ENCODE assay signal across 16 cellular contexts in the genomic region with DNA sequence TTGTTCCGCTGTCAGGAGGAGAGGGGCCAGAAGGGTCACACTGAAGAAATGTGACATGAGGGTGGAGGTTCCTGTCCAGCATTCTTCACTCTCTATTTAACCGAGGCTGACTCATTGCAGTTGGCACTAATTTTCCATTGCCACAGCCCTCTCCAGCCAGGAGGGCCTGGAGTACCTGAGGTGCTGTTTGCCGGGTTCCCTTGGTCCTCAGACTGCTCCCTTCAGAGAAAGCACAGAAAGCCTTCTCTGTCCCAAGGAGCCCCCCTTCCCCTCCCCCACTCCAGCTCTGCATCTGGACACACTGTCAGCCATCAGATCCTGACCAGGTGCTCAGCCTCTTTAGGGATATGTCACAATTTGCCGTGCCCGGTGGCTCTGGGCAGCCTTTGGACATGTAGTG. TPM values are rescaled to one million over a fixed set of nuclear protein-coding genes. Genes with fewer than 3 reads are reported as not detected.
A peak's percentile ranks its signal among the peaks of the same experiment; 100 is the strongest.
DNase-seq lines count a peak whose midpoint lies in the region; ATAC-seq, FAIRE-seq and TF ChIP-seq lines count a peak whose summit lies in the region.
"Had no signal": no experiment of that assay in that cellular context is flagged by ENCODE, and none has a peak within 500 bp of the region (broad histone marks: within the 10 kb centered on the region; RNA-seq: fewer than 3 reads in every experiment).

No MANE protein-coding gene starts in this region.

- H2AFZ ChIP-seq in endothelial cell of umbilical vein (ENCODE audit: low read depth, low read length), result no peak overlapping the region

- H3K9me3 ChIP-seq in endothelial cell of umbilical vein (replicated peaks; ENCODE audit: control insufficient read depth, insufficient read depth, low read length) (no peaks in the 10 kb centered on the region), lower lobe of right lung (no peaks in the 10 kb centered on the region), thymus (ENCODE audit: control insufficient read depth) (no peaks in the 10 kb centered on the region)
- H3K9me3 ChIP-seq: Caco-2, ovary had no signal

- H3K9ac ChIP-seq in endothelial cell of umbilical vein (replicated peaks; ENCODE audit: extremely low read depth, insufficient read depth, low read length), result peak overlapping the region; percentile 35

- no TSS peak for BruUV-seq in endothelial cell of umbilical vein (replicated peaks; lab: Mats Ljungman, UMichigan)

- DNase-seq in NCI-H226 (peak; percentile 37), endothelial cell of umbilical vein (ENCODE audit: low read depth, low spot score) (peak; percentile 84), lower lobe of right lung (peak; percentile 59)
- no peak for DNase-seq in activated CD8-positive, alpha-beta memory T cell treated with anti-CD3 and anti-CD28 coated beads, Interleukin-2, amount 50 U/mL, for 4 hours
- no peak for DNase-seq in activated CD4-positive, alpha-beta T cell treated with anti-CD3 and anti-CD28 coated beads, Interleukin-2, amount 50 U/mL, for 1 hour
- DNase-seq: activated naive CD8-positive, alpha-beta T cell treated with anti-CD3 and anti-CD28 coated beads, Interleukin-2, amount 10 ng/mL, durations not matched to agents 7 days and 5 days; Caco-2; effector memory CD4-positive, alpha-beta T cell; NK-92 treated with Interleukin-12 subunit alpha and Interleukin-12 subunit beta, amount 100 ng/mL, for 24 hours; ovary; T-cell had no signal

- WGBS in thymus, result 96% methylated on average over 5 of the region's 5 CpGs

- H3K79me2 ChIP-seq in endothelial cell of umbilical vein (ENCODE audit: control insufficient read depth, insufficient read depth, low read length), result peaks cover 32% of the 10 kb centered on the region

- H3K36me3 ChIP-seq in endothelial cell of umbilical vein (ENCODE audit: control insufficient read depth in 2 of 2, extremely low read depth in 1 of 2, insufficient read depth in 2 of 2, low read length in 2 of 2), result peaks cover 11 to 14% of the 10 kb centered on the region in 2 experiments
- peaks cover 28% of the 10 kb centered on the region for H3K36me3 ChIP-seq in lower lobe of right lung
- peaks cover 15% of the 10 kb centered on the region for H3K36me3 ChIP-seq in thymus (ENCODE audit: control insufficient read depth, insufficient read depth)
- H3K36me3 ChIP-seq: ovary had no signal

- H4K20me1 ChIP-seq in endothelial cell of umbilical vein (replicated peaks; ENCODE audit: control insufficient read depth, extremely low read depth, insufficient read depth, low read length), result no peaks in the 10 kb centered on the region

- peak overlapping the region; percentile 34 for H3K4me2 ChIP-seq in endothelial cell of umbilical vein (ENCODE audit: insufficient read depth, low read length)

- TF ChIP-seq POLR2A in endothelial cell of umbilical vein (IDR thresholded peaks at IDR 0.05; ENCODE audit: low read depth, low read length), result no peak

- H3K4me3 ChIP-seq in endothelial cell of umbilical vein (replicated peaks in 1 of 3; ENCODE audit: insufficient read depth in 1 of 3, low read depth in 1 of 3, low read length in 3 of 3), result no peak overlapping the region
- H3K4me3 ChIP-seq in lower lobe of right lung, result no peak overlapping the region
- no peak overlapping the region for H3K4me3 ChIP-seq in thymus (ENCODE audit: low read length)
- H3K4me3 ChIP-seq: GM12878, ovary had no signal

- intact Hi-C loops in endothelial cell of umbilical vein (cut with micrococcal nuclease), result loop anchor here (5.0 kb wide), 3 partner anchors 229 to 811 kb away; a partner anchor contains a TSS
- intact Hi-C loops in lower lobe of right lung (cut with DNase I), result no loop called here

- POLR2A ChIA-PET in endothelial cell of umbilical vein (lab: Charles Lee), result interaction anchor here (4.4 kb wide), 1 partner anchor 13 kb away, joined by 73 read pairs; no protein-coding TSS in a partner anchor

- TF ChIP-seq CTCF in endothelial cell of umbilical vein (IDR thresholded peaks at IDR 0.05; ENCODE audit: extremely low read depth in 1 of 2, insufficient read depth in 1 of 2, low read depth in 1 of 2, low read length in 2 of 2) (no peak), lower lobe of right lung (IDR thresholded peaks at IDR 0.05) (no peak)

- peak; percentile 23 to 31 for ATAC-seq in lower lobe of right lung
- ATAC-seq in GM18909 (IDR thresholded peaks at IDR 0.05; ENCODE audit: poor library complexity, unreplicated experiment), result no peak
- ATAC-seq in HG03025 (IDR thresholded peaks at IDR 0.05; ENCODE audit: low FRiP score, unreplicated experiment), result no peak
- ATAC-seq: GM12878, T-cell had no signal

- H3K27ac ChIP-seq in endothelial cell of umbilical vein (ENCODE audit: insufficient read depth, low read depth, low read length) (peak overlapping the region; percentile 89), lower lobe of right lung (peak overlapping the region; percentile 80), thymus (ENCODE audit: low read depth) (peak overlapping the region; percentile 5)
- H3K27ac ChIP-seq: HL-60, ovary had no signal

- CTCF ChIA-PET in endothelial cell of umbilical vein (lab: Charles Lee), result interaction anchor here (0.7 to 6.0 kb wide), 4 partner anchors 12 to 39 kb away, joined by 3 to 64 read pairs (median 10); no protein-coding TSS in a partner anchor

- H3K4me1 ChIP-seq in endothelial cell of umbilical vein (ENCODE audit: control insufficient read depth, extremely low read depth, insufficient read depth, low read length) (peaks cover 80% of the 10 kb centered on the region), lower lobe of right lung (peaks cover 87% of the 10 kb centered on the region), thymus (ENCODE audit: control insufficient read depth, insufficient read depth, low read length) (peaks cover 7% of the 10 kb centered on the region)

- FAIRE-seq in endothelial cell of umbilical vein (lab: Jason Lieb, UNC), result no peak
- FAIRE-seq: GM12878 had no signal

- H3K9me1 ChIP-seq in endothelial cell of umbilical vein (replicated peaks; ENCODE audit: control insufficient read depth, extremely low read depth, insufficient read depth, low read length), result no peaks in the 10 kb centered on the region

- dilution Hi-C loops in endothelial cell of umbilical vein (cut with MboI; ENCODE audit: extremely low pct_ligation_motif_present, low sequenced_read_pairs), result no loop called here

- H3K27me3 ChIP-seq in endothelial cell of umbilical vein (ENCODE audit: control insufficient read depth in 2 of 2, insufficient read depth in 2 of 2, low read length in 2 of 2) (no peaks in the 10 kb centered on the region), lower lobe of right lung (ENCODE audit: low read depth) (no peaks in the 10 kb centered on the region), thymus (ENCODE audit: control insufficient read depth, insufficient read depth) (no peaks in the 10 kb centered on the region)
- H3K27me3 ChIP-seq: ovary had no signal

TF ChIP-seq in endothelial cell of umbilical vein, 7 proteins besides CTCF, POLR2A, EP300 and RAD21:
- TF ChIP-seq EZH2 (IDR thresholded peaks at IDR 0.05; ENCODE audit: borderline replicate concordance, low read depth, low read length, severe bottlenecking) (no peak), GATA2 (IDR thresholded peaks at IDR 0.05; ENCODE audit: insufficient read depth, insufficient read length, low read depth, low read length) (no peak), POLR2AphosphoS5 (IDR thresholded peaks at IDR 0.05; ENCODE audit: insufficient read depth, low read depth, low read length) (peak; percentile 64), MYC (IDR thresholded peaks at IDR 0.05; ENCODE audit: low read depth, low read length) (no peak), JUN (IDR thresholded peaks at IDR 0.05; ENCODE audit: borderline replicate concordance, insufficient read depth, insufficient read length, low read depth) (peak; percentile 38), FOS (IDR thresholded peaks at IDR 0.05; ENCODE audit: borderline replicate concordance, insufficient read depth, low read length) (peak; percentile 64)
- TF ChIP-seq, protein P1, sequence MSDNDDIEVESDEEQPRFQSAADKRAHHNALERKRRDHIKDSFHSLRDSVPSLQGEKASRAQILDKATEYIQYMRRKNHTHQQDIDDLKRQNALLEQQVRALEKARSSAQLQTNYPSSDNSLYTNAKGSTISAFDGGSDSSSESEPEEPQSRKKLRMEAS (IDR thresholded peaks at IDR 0.05; ENCODE audit: insufficient read depth, insufficient read length), result no peak

RNA-seq across cellular contexts. Expression of a gene that starts 3.1 kb away (rescaled TPM):
- total RNA-seq in endothelial cell of umbilical vein, result 1.4 and 2.1 TPM in 2 replicates
- 0.21 and 0.94 TPM in 2 replicates for polyA plus RNA-seq in endothelial cell of umbilical vein
- polyA plus RNA-seq in endothelial cell of umbilical vein (2011; cell fraction: cytosol; rRNA removed), result 0.12 TPM in 1 of 2 replicates, not detected in the other
- 0.36 and 0.84 TPM in 2 replicates for polyA plus RNA-seq in endothelial cell of umbilical vein (2011; cell fraction: nucleus; rRNA removed)
- 0.48 and 0.59 TPM in 2 replicates for polyA plus RNA-seq in endothelial cell of umbilical vein (2012)
- polyA minus RNA-seq in endothelial cell of umbilical vein, result not detected in 2 replicates
- not detected for polyA minus RNA-seq in endothelial cell of umbilical vein (2011; cell fraction: cytosol; rRNA and poly(A)+ RNA removed)
- polyA minus RNA-seq in endothelial cell of umbilical vein (2011; cell fraction: nucleus; rRNA and poly(A)+ RNA removed), result 2.5 and 9.7 TPM in 2 replicates
- not detected for total RNA-seq in lower lobe of right lung
- 0.14 TPM for polyA plus RNA-seq in thymus
- total RNA-seq: Caco-2, GM12878 had no signal
- polyA plus RNA-seq: GM12878, ovary had no signal

RNA-seq across cellular contexts. Expression of a gene that starts 32.5 kb away (rescaled TPM):
- 1,084 and 1,141 TPM in 2 replicates for total RNA-seq in endothelial cell of umbilical vein
- polyA plus RNA-seq in endothelial cell of umbilical vein, result 898 and 992 TPM in 2 replicates
- polyA plus RNA-seq in endothelial cell of umbilical vein (2011; cell fraction: cytosol; rRNA removed), result 1,189 and 1,210 TPM in 2 replicates
- 468 and 574 TPM in 2 replicates for polyA plus RNA-seq in endothelial cell of umbilical vein (2011; cell fraction: nucleus; rRNA removed)
- 1,678 and 2,079 TPM in 2 replicates for polyA plus RNA-seq in endothelial cell of umbilical vein (2012)
- 1,358 and 1,650 TPM in 2 replicates for polyA minus RNA-seq in endothelial cell of umbilical vein
- 111 TPM for polyA minus RNA-seq in endothelial cell of umbilical vein (2011; cell fraction: cytosol; rRNA and poly(A)+ RNA removed)
- polyA minus RNA-seq in endothelial cell of umbilical vein (2011; cell fraction: nucleus; rRNA and poly(A)+ RNA removed), result 286 and 554 TPM in 2 replicates
- total RNA-seq in lower lobe of right lung, result 816 TPM
- polyA plus RNA-seq in thymus, result 156 TPM

Comparison
In these comparisons a context has a peak if more than half of its experiments do, and no peak if none do; other contexts are left out.
1. DNase-seq: peak in NCI-H226 (single experiment), endothelial cell of umbilical vein (single experiment) and lower lobe of right lung (single experiment); none in activated CD8-positive, alpha-beta memory T cell treated with anti-CD3 and anti-CD28 coated beads, Interleukin-2, amount 50 U/mL, for 4 hours (single experiment) and activated CD4-positive, alpha-beta T cell treated with anti-CD3 and anti-CD28 coated beads, Interleukin-2, amount 50 U/mL, for 1 hour (single experiment).
2. H3K27ac ChIP-seq: peak in every context shown above with its lines; median percentile 89 in endothelial cell of umbilical vein; 80 in lower lobe of right lung; 5 in thymus.
3. ATAC-seq: peak in lower lobe of right lung (2 of 2); none in GM18909 (single experiment) and HG03025 (single experiment).